In genomic region chr4:169611157-169611556, GRCh38 we compare ENCODE assay signal across 1 cellular context.
TF ChIP-seq lines count a peak whose summit lies in the region.

No MANE protein-coding gene starts in this region.

TF ChIP-seq in GM12878, 131 proteins besides CTCF, POLR2A, EP300 and RAD21:
- TF ChIP-seq E4F1 (IDR thresholded peaks at IDR 0.05; ENCODE audit: borderline replicate concordance, partially characterized antibody) = no peak
- no peak for TF ChIP-seq MYC (IDR thresholded peaks at IDR 0.05; ENCODE audit: insufficient read depth, insufficient read length, insufficient replicate concordance, low read length, severe bottlenecking)
- no peak for TF ChIP-seq FOS (IDR thresholded peaks at IDR 0.05; ENCODE audit: borderline replicate concordance, extremely low read depth, insufficient read length)
- no peak for TF ChIP-seq WRNIP1 (IDR thresholded peaks at IDR 0.05; ENCODE audit: borderline replicate concordance, low read depth, low read length)
- TF ChIP-seq CBX3 (IDR thresholded peaks at IDR 0.05; ENCODE audit: borderline replicate concordance, low read depth) = no peak
- TF ChIP-seq RELB (IDR thresholded peaks at IDR 0.05; ENCODE audit: low read depth) = no peak
- TF ChIP-seq STAT3 (IDR thresholded peaks at IDR 0.05; ENCODE audit: low read depth, low read length) = no peak
- TF ChIP-seq POU2F2 (IDR thresholded peaks at IDR 0.05; ENCODE audit: borderline replicate concordance, low read depth, low read length) = no peak
- no peak for TF ChIP-seq TCF7 (IDR thresholded peaks at IDR 0.05; ENCODE audit: borderline replicate concordance)
- TF ChIP-seq SMC3 (IDR thresholded peaks at IDR 0.05; ENCODE audit: borderline replicate concordance, low read length) = no peak
